8 cellular contexts compared by ENCODE assay signal in genomic region chrX:118345401-118346257, GRCh38. TPM values are rescaled to one million over a fixed set of nuclear protein-coding genes. Genes with fewer than 3 reads are reported as not detected.
A peak's percentile ranks its signal among the peaks of the same experiment; 100 is the strongest.
DNase-seq lines count a peak whose midpoint lies in the region; ATAC-seq, FAIRE-seq and TF ChIP-seq lines count a peak whose summit lies in the region.

TSS of gene WDR44 (plus strand) at chrX:118346106. CDS start at chrX:118346504, 398 bp downstream.

- no peaks in the 10 kb centered on the region for H3K27me3 Mint-ChIP-seq in endothelial cell (ENCODE audit: unreplicated experiment)

- peaks cover 9% of the 10 kb centered on the region; the same call in 1 of the 2 replicates for H4K20me1 ChIP-seq in OCI-LY7 (ENCODE audit: insufficient read depth, low read length)

- H3K9me3 ChIP-seq in OCI-LY7 (ENCODE audit: low read length), result no peaks in the 10 kb centered on the region

- peak; percentile 86 for ATAC-seq in GM21526 (IDR thresholded peaks at IDR 0.05; ENCODE audit: low FRiP score, unreplicated experiment)

- H3K4me1 ChIP-seq in OCI-LY7 (ENCODE audit: insufficient read depth, low read length, poor library complexity, severe bottlenecking), result peaks cover 26% of the 10 kb centered on the region

- peak within 1 kb of the TSS; percentile 97 for H3K4me2 ChIP-seq in OCI-LY7 (ENCODE audit: low read length)

- H3K27ac Mint-ChIP-seq in endothelial cell (ENCODE audit: unreplicated experiment), result peak within 1 kb of the TSS; percentile 72

- intact Hi-C loops in OCI-LY7 (cut with micrococcal nuclease; ENCODE audit: unreplicated experiment), result loop anchor here (2.0 to 10.0 kb wide), 3 partner anchors 133 to 259 kb away; partner anchors contain the start of gene DOCK11

- POLR2A ChIA-PET in OCI-LY7 (lab: Charles Lee), result interaction anchor here (0.6 to 1.3 kb wide), 3 partner anchors 47 to 1081 kb away, joined by 3 read pairs; no protein-coding TSS in a partner anchor

- H3K36me3 ChIP-seq in OCI-LY7 (ENCODE audit: insufficient read depth, low read length), result no peaks in the 10 kb centered on the region

- H3K79me2 ChIP-seq in OCI-LY7 (ENCODE audit: insufficient read depth, low read depth, low read length), result peaks cover 38% of the 10 kb centered on the region

- peaks cover 13% of the 10 kb centered on the region for H3K4me1 Mint-ChIP-seq in endothelial cell (ENCODE audit: unreplicated experiment)

- H3K36me3 Mint-ChIP-seq in endothelial cell (ENCODE audit: low read depth, unreplicated experiment), result no peaks in the 10 kb centered on the region

- H3K9me2 ChIP-seq in OCI-LY7 (ENCODE audit: insufficient read depth, low read length), result no peaks in the 10 kb centered on the region

- TF ChIP-seq CTCF in D721Med (IDR thresholded peaks at IDR 0.05; ENCODE audit: insufficient read depth, missing control alignments) (no peak), OCI-LY7 (conservative IDR thresholded peaks at IDR 0.05; ENCODE audit: low read length) (no peak), endothelial cell (IDR thresholded peaks at IDR 0.05; ENCODE audit: unreplicated experiment) (no peak)

- CTCF ChIA-PET in OCI-LY7 (lab: Charles Lee; ENCODE audit: unreplicated experiment), result no interaction called here

- BruUV-seq in OCI-LY7 (replicated peaks; lab: Mats Ljungman, UMichigan), result TSS peak; percentile 78

- peak within 1 kb of the TSS; percentile 93 for H3K4me3 ChIP-seq in OCI-LY7 (ENCODE audit: low read depth, low read length, poor library complexity, severe bottlenecking)

- peak within 1 kb of the TSS; percentile 79 for H3K27ac ChIP-seq in OCI-LY7 (ENCODE audit: low read depth, low read length, poor library complexity, severe bottlenecking)

- H3K4me3 Mint-ChIP-seq in endothelial cell (ENCODE audit: unreplicated experiment), result peak within 1 kb of the TSS; percentile 95

- DNase-seq in D721Med (ENCODE audit: insufficient read length, low spot score) (peak; percentile 36), HuH-7.5 (ENCODE audit: low spot score) (peak; percentile 60), OCI-LY7 (ENCODE audit: low spot score) (peak; percentile 94), activated T-cell treated with anti-CD3 and anti-CD28 coated beads for 1 hour (ENCODE audit: low read depth) (peak; percentile 89), endothelial cell (ENCODE audit: low spot score) (peak; percentile 87), midbrain (lab: John Stamatoyannopoulos, UW) (peak; percentile 94)
- DNase-seq in stimulated activated CD8-positive, alpha-beta memory T cell treated with anti-CD3 and anti-CD28 coated beads, Interleukin-2, amount 100 ng/mL, for 1 hour (ENCODE audit: low read depth in 2 of 2), result peak; percentile 72 to 83

- peak within 1 kb of the TSS; percentile 93 for H2AFZ ChIP-seq in OCI-LY7 (ENCODE audit: low read length)

- no peak for FAIRE-seq in D721Med (lab: Jason Lieb, UNC)

- H3K9me3 Mint-ChIP-seq in endothelial cell (ENCODE audit: unreplicated experiment), result no peaks in the 10 kb centered on the region

RNA-seq across cellular contexts. Expression of gene WDR44, which starts in this region (rescaled TPM):
- total RNA-seq in OCI-LY7 (2014; rRNA removed; shearing (Covaris generic)), result 9.3 and 9.4 TPM in 2 replicates
- 9.9 and 11.2 TPM in 2 replicates for total RNA-seq in OCI-LY7 (2022)
- 14.7 TPM for total RNA-seq in endothelial cell (ENCODE audit: unreplicated experiment)

Comparison
In these comparisons a context has a peak if more than half of its experiments do, and no peak if none do; other contexts are left out.
1. Peak in every context shown above with its lines: DNase-seq, ATAC-seq, H3K4me3 ChIP-seq and H3K27ac ChIP-seq.
2. DNase-seq: peak in every context shown above with its lines; median percentile 94 in OCI-LY7; 94 in midbrain; 89 in activated T-cell treated with anti-CD3 and anti-CD28 coated beads for 1 hour; 87 in endothelial cell; 78 in stimulated activated CD8-positive, alpha-beta memory T cell treated with anti-CD3 and anti-CD28 coated beads, Interleukin-2, amount 100 ng/mL, for 1 hour; 60 in HuH-7.5; 36 in D721Med.